In the genomic region with DNA sequence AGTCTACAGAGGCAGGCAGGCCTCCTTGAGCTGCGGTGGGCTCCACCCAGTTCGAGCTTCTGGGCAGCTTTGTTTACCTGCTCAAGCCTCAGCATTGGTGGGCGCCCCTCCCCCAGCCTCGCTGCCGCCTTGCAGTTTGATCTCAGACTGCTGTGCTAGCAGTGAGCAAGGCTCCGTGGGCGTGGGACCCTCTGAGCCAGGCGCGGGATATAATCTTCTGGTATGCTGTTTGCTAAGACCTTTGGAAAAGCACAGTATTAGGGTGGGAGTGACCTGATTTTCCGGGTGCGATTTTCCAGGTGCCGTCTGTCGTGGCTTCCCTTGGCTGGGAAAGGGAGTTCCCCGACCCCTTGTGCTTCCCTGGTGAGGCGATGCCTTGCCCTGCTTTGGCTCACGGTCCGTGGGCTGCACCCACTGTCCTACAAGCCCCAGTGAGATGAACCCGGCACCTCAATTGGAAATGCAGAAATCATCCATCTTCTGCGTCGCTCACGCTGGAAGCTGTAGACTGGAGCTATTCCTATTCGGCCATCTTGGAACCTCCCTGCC, we compare ENCODE assay signal across 7 cellular contexts.
A peak's percentile ranks its signal among the peaks of the same experiment; 100 is the strongest.
DNase-seq lines count a peak whose midpoint lies in the region; ATAC-seq and TF ChIP-seq lines count a peak whose summit lies in the region.
"Not testable (repeated sequence)": the region's sequence is repeated elsewhere in the genome, so short reads cannot be mapped to it uniquely, and the experiment has no call there.

No MANE protein-coding gene starts in this region.

- WGBS in HUES64: 29% methylated on average over 22 of the region's 22 CpGs

- H3K27ac ChIP-seq in HUES64 (ENCODE audit: low read depth, low read length): not testable (repeated sequence)

- H3K27me3 Mint-ChIP-seq in WTC11 (ENCODE audit: low read depth); brain; mesothelial cell of epicardium (ENCODE audit: low read depth); osteocyte (ENCODE audit: unreplicated experiment): not testable (repeated sequence)

- H3K4me1 ChIP-seq in HUES64 (ENCODE audit: insufficient read depth, low read length); iPS-15b (ENCODE audit: control insufficient read depth, insufficient read depth, low read length): not testable (repeated sequence)

- H3K36me3 ChIP-seq in HUES64 (ENCODE audit: insufficient read depth, low read length): peaks cover 14% of the 10 kb centered on the region
- H3K36me3 ChIP-seq in iPS-15b (ENCODE audit: control insufficient read depth, insufficient read depth, low read length): not testable (repeated sequence)

- CTCF ChIA-PET in WTC11 (lab: Charles Lee): interaction anchor here (2.2 kb wide), 1 partner anchor 173 kb away, joined by 6 read pairs; no protein-coding TSS in a partner anchor

- H3K36me3 Mint-ChIP-seq in WTC11 (peaks cover 10% of the 10 kb centered on the region), brain (peaks cover 56% of the 10 kb centered on the region), mesothelial cell of epicardium (peaks cover 46% of the 10 kb centered on the region), osteocyte (ENCODE audit: unreplicated experiment) (peaks cover 23% of the 10 kb centered on the region)

- H3K27me3 ChIP-seq in HUES64 (ENCODE audit: insufficient read depth, low read length); iPS-15b (ENCODE audit: control insufficient read depth, insufficient read depth, low read length): not testable (repeated sequence)

- TF ChIP-seq CTCF in WTC11 (IDR thresholded peaks at IDR 0.05); brain (conservative IDR thresholded peaks at IDR 0.05); epithelial cell of esophagus (IDR thresholded peaks at IDR 0.05; ENCODE audit: insufficient read depth, low read depth, low read length, missing control alignments); mesothelial cell of epicardium (IDR thresholded peaks at IDR 0.05; ENCODE audit: unreplicated experiment); osteocyte (IDR thresholded peaks at IDR 0.05): not testable (repeated sequence)

- not testable (repeated sequence) for ATAC-seq in WTC11

- H3K9ac ChIP-seq in HUES64 (ENCODE audit: low read depth, low read length) (peak overlapping the region; percentile 84), iPS-15b (ENCODE audit: low read depth, low read length) (peak overlapping the region; percentile 47)

- not testable (repeated sequence) for H3K9me3 ChIP-seq in HUES64 (ENCODE audit: insufficient read depth, low read depth, low read length); iPS-15b (ENCODE audit: control insufficient read depth, insufficient read depth, low read length)

- H3K4me3 ChIP-seq in HUES64 (ENCODE audit: low read length) (peak overlapping the region; percentile 79), epithelial cell of esophagus (ENCODE audit: low read length) (peak overlapping the region; percentile 22), iPS-15b (ENCODE audit: low read depth, low read length) (peak overlapping the region; percentile 63)

- peak; percentile 77 for DNase-seq in WTC11 (ENCODE audit: low spot score)
- DNase-seq in epithelial cell of esophagus (ENCODE audit: low read depth); mesothelial cell of epicardium (ENCODE audit: low spot score in 2 of 2, unreplicated experiment in 2 of 2); osteocyte (ENCODE audit: extremely low spot score, unreplicated experiment): not testable (repeated sequence)

- H3K9me3 Mint-ChIP-seq in WTC11; osteocyte (ENCODE audit: unreplicated experiment): not testable (repeated sequence)
- H3K9me3 Mint-ChIP-seq in brain: peaks cover 27 to 41% (median 37%) of the 10 kb centered on the region in 5 experiments
- H3K9me3 Mint-ChIP-seq in mesothelial cell of epicardium: peaks cover 23% of the 10 kb centered on the region

- H3K4me1 Mint-ChIP-seq in WTC11: peaks cover 24% of the 10 kb centered on the region
- H3K4me1 Mint-ChIP-seq in brain: peaks cover 23% of the 10 kb centered on the region
- not testable (repeated sequence) for H3K4me1 Mint-ChIP-seq in mesothelial cell of epicardium; osteocyte (ENCODE audit: unreplicated experiment)

- H3K4me3 Mint-ChIP-seq in WTC11 (peak overlapping the region; percentile 69), brain (peak overlapping the region; percentile 62 to 85 (median 83)), mesothelial cell of epicardium (peak overlapping the region; percentile 63)
- H3K4me3 Mint-ChIP-seq in osteocyte (ENCODE audit: unreplicated experiment): not testable (repeated sequence)

- POLR2A ChIA-PET in WTC11 (lab: Charles Lee): not testable (repeated sequence)

- H3K27ac Mint-ChIP-seq in WTC11 (peak overlapping the region; percentile 21), brain (peak overlapping the region in 4 of 5 experiments; percentile 55 to 89 (median 81)), mesothelial cell of epicardium (peak overlapping the region; percentile 49), osteocyte (ENCODE audit: unreplicated experiment) (peak overlapping the region; percentile 10)

TF ChIP-seq in WTC11, 78 proteins besides CTCF, POLR2A, EP300 and RAD21:
- TF ChIP-seq ZNF416 (CRISPR knock-in tag; IDR thresholded peaks at IDR 0.05) (peak; percentile 78; the same call in 1 of the 2 replicates), FOXP1 (CRISPR knock-in tag; IDR thresholded peaks at IDR 0.05; ENCODE audit: borderline replicate concordance) (peak; percentile 70; the same call in 1 of the 2 replicates), ZNF281 (CRISPR knock-in tag; IDR thresholded peaks at IDR 0.05) (peak; percentile 77; the same call in 1 of the 2 replicates), FOXK1 (CRISPR knock-in tag; IDR thresholded peaks at IDR 0.05) (peak; percentile 86; the same call in 1 of the 2 replicates)

Comparison
In these comparisons a context has a peak if more than half of its experiments do, and no peak if none do; other contexts are left out.
1. H3K4me3 ChIP-seq: peak in every context shown above with its lines; median percentile 79 in HUES64; 63 in iPS-15b; 22 in epithelial cell of esophagus.
2. H3K27ac Mint-ChIP-seq: peak in every context shown above with its lines; median percentile 81 in brain; 49 in mesothelial cell of epicardium; 21 in WTC11; 10 in osteocyte.